14 cellular contexts compared by ENCODE assay signal in the genomic region with DNA sequence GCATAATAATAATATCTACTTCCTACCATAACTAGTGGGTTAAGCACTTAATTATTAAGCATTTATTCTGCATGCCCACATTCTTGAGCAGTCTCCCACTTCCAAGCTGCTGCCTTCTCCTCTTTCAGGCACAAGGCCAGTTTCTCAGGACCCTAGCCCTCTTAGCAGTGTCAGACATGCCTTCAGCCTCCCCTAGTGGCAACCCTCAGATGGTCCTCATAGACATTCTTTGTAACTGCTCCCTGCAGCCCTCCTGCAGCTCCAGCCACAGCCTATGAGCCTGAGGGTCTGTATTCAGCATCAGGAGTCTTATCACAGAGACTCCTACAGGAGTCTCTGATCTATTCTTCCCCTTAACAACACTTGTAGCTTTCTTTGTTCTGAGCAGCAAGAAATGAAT. TPM values are rescaled to one million over a fixed set of nuclear protein-coding genes. Genes with fewer than 3 reads are reported as not detected.
DNase-seq lines count a peak whose midpoint lies in the region; ATAC-seq and TF ChIP-seq lines count a peak whose summit lies in the region.
"Had no signal": no experiment of that assay in that cellular context is flagged by ENCODE, and none has a peak within 500 bp of the region (broad histone marks: within the 10 kb centered on the region; RNA-seq: fewer than 3 reads in every experiment).

No MANE protein-coding gene starts in this region.

- no peaks in the 10 kb centered on the region for H3K36me3 Mint-ChIP-seq in endothelial cell (ENCODE audit: low read depth, unreplicated experiment)
- H3K36me3 Mint-ChIP-seq: naive thymus-derived CD8-positive, alpha-beta T cell had no signal

- H3K27me3 Mint-ChIP-seq in endothelial cell (ENCODE audit: unreplicated experiment) = no peaks in the 10 kb centered on the region
- peaks cover 27% of the 10 kb centered on the region for H3K27me3 Mint-ChIP-seq in stimulated activated naive CD8-positive, alpha-beta T cell treated with anti-CD3 and anti-CD28 coated beads, Interleukin-15, amount 100 ng/mL, for 72 hours

- H3K9me3 Mint-ChIP-seq in endothelial cell (ENCODE audit: unreplicated experiment) = no peaks in the 10 kb centered on the region
- H3K9me3 Mint-ChIP-seq in stimulated activated naive CD8-positive, alpha-beta T cell treated with anti-CD3 and anti-CD28 coated beads, Interleukin-15, amount 100 ng/mL, for 72 hours = no peaks in the 10 kb centered on the region
- H3K9me3 Mint-ChIP-seq: naive thymus-derived CD8-positive, alpha-beta T cell had no signal

- peak; percentile 54 for DNase-seq in NCI-H82 (lab: John Stamatoyannopoulos, UW)
- DNase-seq in NCI-H82 treated with DMSO at 0.1 percent for 48 hours (lab: John Stamatoyannopoulos, UW; ENCODE audit: unreplicated experiment) = no peak
- peak; percentile 51 for DNase-seq in NCI-H69 (lab: John Stamatoyannopoulos, UW)
- DNase-seq in endothelial cell (ENCODE audit: low spot score) = peak; percentile 25
- peak; percentile 36 for DNase-seq in retina
- no peak for DNase-seq in stimulated activated naive CD8-positive, alpha-beta T cell treated with anti-CD3 and anti-CD28 coated beads, Interleukin-15, amount 100 ng/mL, for 72 hours
- DNase-seq in activated CD4-positive, CD25-positive, alpha-beta regulatory T cell (lab: John Stamatoyannopoulos, UW) = no peak
- DNase-seq: activated CD4-positive, alpha-beta T cell treated with anti-CD3 and anti-CD28 coated beads, Interleukin-2, amount 50 U/mL, for 48 hours; naive thymus-derived CD8-positive, alpha-beta T cell had no signal

- H3K27ac Mint-ChIP-seq in endothelial cell (ENCODE audit: unreplicated experiment) = no peak overlapping the region
- no peak overlapping the region for H3K27ac Mint-ChIP-seq in stimulated activated naive CD8-positive, alpha-beta T cell treated with anti-CD3 and anti-CD28 coated beads, Interleukin-15, amount 100 ng/mL, for 72 hours
- H3K27ac Mint-ChIP-seq: naive thymus-derived CD8-positive, alpha-beta T cell had no signal

- no peak for ATAC-seq in stimulated activated naive CD8-positive, alpha-beta T cell treated with anti-CD3 and anti-CD28 coated beads, Interleukin-15, amount 100 ng/mL, for 72 hours
- ATAC-seq in HG02938 (IDR thresholded peaks at IDR 0.05; ENCODE audit: unreplicated experiment) = no peak
- ATAC-seq: naive thymus-derived CD8-positive, alpha-beta T cell had no signal

- H3K4me1 Mint-ChIP-seq in endothelial cell (ENCODE audit: unreplicated experiment) = no peaks in the 10 kb centered on the region
- H3K4me1 Mint-ChIP-seq in stimulated activated naive CD8-positive, alpha-beta T cell treated with anti-CD3 and anti-CD28 coated beads, Interleukin-15, amount 100 ng/mL, for 72 hours = peaks cover 21% of the 10 kb centered on the region

- no peak overlapping the region for H3K4me3 Mint-ChIP-seq in endothelial cell (ENCODE audit: unreplicated experiment)
- H3K4me3 Mint-ChIP-seq in stimulated activated naive CD8-positive, alpha-beta T cell treated with anti-CD3 and anti-CD28 coated beads, Interleukin-15, amount 100 ng/mL, for 72 hours = no peak overlapping the region
- H3K4me3 Mint-ChIP-seq: naive thymus-derived CD8-positive, alpha-beta T cell had no signal

- no peak for TF ChIP-seq CTCF in endothelial cell (IDR thresholded peaks at IDR 0.05; ENCODE audit: unreplicated experiment)

RNA-seq across cellular contexts. Expression of gene IL9, which starts 3.8 kb away (rescaled TPM):
- not detected for total RNA-seq in endothelial cell (ENCODE audit: unreplicated experiment)
- total RNA-seq: cerebellum; fibroblast of lung; HT1080; naive thymus-derived CD8-positive, alpha-beta T cell had no signal

RNA-seq across cellular contexts. Expression of gene SLC25A48, which starts 57.3 kb away (rescaled TPM):
- not detected for total RNA-seq in endothelial cell (ENCODE audit: unreplicated experiment)
- total RNA-seq: fibroblast of lung; naive thymus-derived CD8-positive, alpha-beta T cell; T-helper 1 cell treated with Interleukin-12 subunit alpha and Interleukin-12 subunit beta and Interleukin-4 antibody, amounts not matched to agents 30 ng/mL and 1 ng/mL, for 36 hours had no signal

Comparison
In these comparisons a context has a peak if more than half of its experiments do, and no peak if none do; other contexts are left out.
1. DNase-seq: peak in NCI-H82 (single experiment), NCI-H69 (single experiment), endothelial cell (single experiment) and retina (single experiment); none in NCI-H82 treated with DMSO at 0.1 percent for 48 hours (single experiment), stimulated activated naive CD8-positive, alpha-beta T cell treated with anti-CD3 and anti-CD28 coated beads, Interleukin-15, amount 100 ng/mL, for 72 hours (0 of 2) and activated CD4-positive, CD25-positive, alpha-beta regulatory T cell (0 of 4).